In the genomic region with DNA sequence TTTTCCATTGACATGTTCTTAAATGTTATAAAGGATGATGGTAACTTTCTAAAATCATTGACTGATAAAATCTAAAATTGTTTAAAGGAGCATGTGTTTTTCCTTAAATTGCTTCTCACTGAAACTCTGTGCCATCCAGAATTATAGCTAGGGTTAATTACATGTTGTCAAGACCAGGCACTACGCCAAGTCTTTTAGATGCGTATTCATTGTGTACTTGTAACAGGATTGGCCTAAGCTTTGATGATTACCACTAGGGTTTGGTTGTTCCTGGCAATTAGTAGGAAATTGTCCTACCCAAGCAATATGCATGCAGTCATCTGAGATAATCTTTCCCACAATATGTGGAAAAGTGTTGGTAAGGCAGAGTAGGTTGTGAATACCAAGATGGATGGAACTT, we compare ENCODE assay signal across 18 cellular contexts.
A peak's percentile ranks its signal among the peaks of the same experiment; 100 is the strongest.
DNase-seq lines count a peak whose midpoint lies in the region; ATAC-seq lines count a peak whose summit lies in the region.
"Had no signal": no experiment of that assay in that cellular context is flagged by ENCODE, and none has a peak within 500 bp of the region (broad histone marks: within the 10 kb centered on the region; RNA-seq: fewer than 3 reads in every experiment).

No MANE protein-coding gene starts in this region.

- no peaks in the 10 kb centered on the region for H3K9me3 ChIP-seq in mucosa of rectum (ENCODE audit: control insufficient read depth in 2 of 2, low read length in 2 of 2)
- H3K9me3 ChIP-seq: BE2C, Peyer's patch, tibial nerve had no signal

- peaks cover 16 to 26% of the 10 kb centered on the region in 2 donors for H3K4me1 ChIP-seq in mucosa of rectum (ENCODE audit: control insufficient read depth in 2 of 2, insufficient read depth in 2 of 2, low read length in 2 of 2)
- H3K4me1 ChIP-seq: BE2C, tibial nerve had no signal

- no peak overlapping the region for H3K9ac ChIP-seq in mucosa of rectum (ENCODE audit: low read depth in 1 of 2, low read length in 2 of 2)

- peak overlapping the region; percentile 54 to 71 for H3K27ac ChIP-seq in mucosa of rectum (ENCODE audit: low read depth in 2 of 2, low read length in 2 of 2)
- H3K27ac ChIP-seq: 22Rv1, SK-N-MC, tibial nerve had no signal

- ATAC-seq in GM21367 (IDR thresholded peaks at IDR 0.05; ENCODE audit: unreplicated experiment), result no peak
- ATAC-seq in HG03196 (IDR thresholded peaks at IDR 0.05; ENCODE audit: unreplicated experiment), result no peak

- no peaks in the 10 kb centered on the region for H3K27me3 ChIP-seq in mucosa of rectum (ENCODE audit: control insufficient read depth in 2 of 2, insufficient read depth in 2 of 2, low read length in 2 of 2)
- H3K27me3 ChIP-seq: Peyer's patch, tibial nerve had no signal

- H3K4me3 ChIP-seq in mucosa of rectum (ENCODE audit: low read length in 2 of 2), result peak overlapping the region; percentile 7 to 20
- H3K4me3 ChIP-seq: Peyer's patch, SK-N-MC, tibial nerve had no signal

- H3K36me3 ChIP-seq in mucosa of rectum (ENCODE audit: control insufficient read depth in 2 of 2, insufficient read depth in 2 of 2, low read length in 2 of 2), result peaks cover 0 to 3% of the 10 kb centered on the region in 2 donors
- H3K36me3 ChIP-seq: BE2C, Peyer's patch, tibial nerve had no signal

- DNase-seq in DMS53 (lab: John Stamatoyannopoulos, UW), result peak; percentile 7
- DNase-seq in DMS53 treated with DMSO at 0.1 percent for 48 hours (lab: John Stamatoyannopoulos, UW; ENCODE audit: unreplicated experiment), result no peak
- peak; percentile 87 for DNase-seq in NCI-H1436 (lab: John Stamatoyannopoulos, UW)
- DNase-seq in NCI-H774 (lab: John Stamatoyannopoulos, UW), result peak; percentile 59
- no peak for DNase-seq in putamen (ENCODE audit: low spot score)
- DNase-seq: activated gamma-delta T cell; BE2C; endodermal cell; NCI-H510A; stimulated activated CD4-positive, alpha-beta T cell treated with anti-CD3 and anti-CD28 coated beads, Interleukin-15, amount 100 ng/mL, for 24 hours; stimulated activated naive CD4-positive, alpha-beta T cell had no signal

Comparison
In these comparisons a context has a peak if more than half of its experiments do, and no peak if none do; other contexts are left out.
1. DNase-seq: peak in DMS53 (single experiment), NCI-H1436 (single experiment) and NCI-H774 (single experiment); none in DMS53 treated with DMSO at 0.1 percent for 48 hours (single experiment) and putamen (single experiment).